ENCODE assay signal across 8 cellular contexts in the genomic region with DNA sequence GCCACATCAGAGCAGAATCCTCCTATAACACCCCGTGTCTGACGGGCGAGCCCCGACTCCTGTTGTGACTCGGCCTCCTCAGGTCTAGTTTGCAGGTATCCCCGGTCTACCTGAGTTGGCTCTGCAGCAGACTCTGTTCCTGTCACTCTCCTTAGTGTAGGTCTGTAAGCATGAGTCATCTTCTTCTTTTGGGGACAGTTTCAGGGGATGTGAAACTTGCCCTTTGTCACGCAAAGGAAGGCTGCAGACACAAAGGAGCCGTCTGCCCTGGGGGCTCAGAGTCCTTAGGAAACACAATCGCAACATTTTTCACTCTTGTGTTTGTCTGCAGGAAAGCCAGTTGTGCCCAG.
A peak's percentile ranks its signal among the peaks of the same experiment; 100 is the strongest.
DNase-seq lines count a peak whose midpoint lies in the region; ATAC-seq, FAIRE-seq and TF ChIP-seq lines count a peak whose summit lies in the region.

No MANE protein-coding gene starts in this region.

- peak overlapping the region; percentile 76 for H3K27ac ChIP-seq in GM12878 (ENCODE audit: control insufficient read depth, insufficient read depth)

- no peak overlapping the region; the same call in 1 of the 2 replicates for H3K4me3 ChIP-seq in GM12878

- peak; percentile 89 for ATAC-seq in GM18517 (IDR thresholded peaks at IDR 0.05; ENCODE audit: unreplicated experiment)
- ATAC-seq in GM12878, result peak; percentile 93
- ATAC-seq in stimulated activated effector memory CD8-positive, alpha-beta T cell treated with anti-CD3 and anti-CD28 coated beads, Interleukin-12 subunit alpha, Interleukin-12 subunit beta, amount 100 ng/mL, for 72 hours, result peak; percentile 88

- no peak for TF ChIP-seq POLR2A in GM12878 (IDR thresholded peaks at IDR 0.05; ENCODE audit: low read depth, low read length)

- CTCF ChIA-PET in GM12878 (lab: Yijun Ruan, JAX), result no interaction called here

- DNase-seq in HFFc6 (no peak), MV-4-11 (lab: John Stamatoyannopoulos, UW) (peak; percentile 96), GM12878 (ENCODE audit: low read depth, low spot score) (peak; percentile 74), HT-29 (ENCODE audit: low spot score) (no peak), kidney tubule cell (ENCODE audit: low spot score) (no peak), activated gamma-delta T cell treated with Interleukin-2 at 50 U/mL for 16 hours (no peak)
- no peak for DNase-seq in stimulated activated effector memory CD8-positive, alpha-beta T cell treated with anti-CD3 and anti-CD28 coated beads, Interleukin-12 subunit alpha, Interleukin-12 subunit beta, amount 100 ng/mL, for 72 hours (ENCODE audit: low spot score in 2 of 2)

- no peaks in the 10 kb centered on the region; a peak in 1 of 4 replicates for H3K36me3 ChIP-seq in GM12878 (ENCODE audit: control insufficient read depth in 2 of 2, insufficient read depth in 2 of 2, low read length in 1 of 2)

- in situ Hi-C loops in GM12878 (cut with MboI), result loop anchor here (10.0 to 25.0 kb wide), 3 partner anchors 59 to 1604 kb away; a partner anchor contains a TSS

- H3K4me1 ChIP-seq in GM12878 (ENCODE audit: control insufficient read depth, insufficient read depth, low read length), result peaks cover 29% of the 10 kb centered on the region

- no peak for TF ChIP-seq CTCF in HFFc6 (IDR thresholded peaks at IDR 0.05)
- TF ChIP-seq CTCF in GM12878 (IDR thresholded peaks at IDR 0.05 in 2 of 3, conservative IDR thresholded peaks at IDR 0.05 in 1 of 3; ENCODE audit: control insufficient read depth in 2 of 3, extremely low read depth in 1 of 3, insufficient read depth in 1 of 3, low read depth in 3 of 3, low read length in 3 of 3), result no peak

- H3K9me3 Mint-ChIP-seq in HFFc6, result no peaks in the 10 kb centered on the region
- no peaks in the 10 kb centered on the region for H3K9me3 Mint-ChIP-seq in stimulated activated effector memory CD8-positive, alpha-beta T cell treated with anti-CD3 and anti-CD28 coated beads, Interleukin-12 subunit alpha, Interleukin-12 subunit beta, amount 100 ng/mL, for 72 hours

- peaks cover 95% of the 10 kb centered on the region for H3K4me1 Mint-ChIP-seq in HFFc6 (ENCODE audit: low read depth)
- H3K4me1 Mint-ChIP-seq in stimulated activated effector memory CD8-positive, alpha-beta T cell treated with anti-CD3 and anti-CD28 coated beads, Interleukin-12 subunit alpha, Interleukin-12 subunit beta, amount 100 ng/mL, for 72 hours, result peaks cover 80% of the 10 kb centered on the region

- H3K27me3 Mint-ChIP-seq in HFFc6 (ENCODE audit: insufficient read depth), result peaks cover 35% of the 10 kb centered on the region

- no peak overlapping the region for H2AFZ ChIP-seq in GM12878 (ENCODE audit: control insufficient read depth, low read depth, low read length)

- peak; percentile 76 to 97; a peak in 3 of 4 replicates for TF ChIP-seq EP300 in GM12878 (IDR thresholded peaks at IDR 0.05; ENCODE audit: borderline replicate concordance in 1 of 2, control insufficient read depth in 1 of 2, low read depth in 2 of 2, low read length in 2 of 2)

- WGBS in GM12878 (ENCODE audit: insufficient coverage, insufficient replicate concordance, low lambda C conversion rate, missing lambda C conversion rate), result 2% methylated on average over 9 of the region's 9 CpGs

- no peaks in the 10 kb centered on the region for H3K79me2 ChIP-seq in GM12878 (ENCODE audit: control insufficient read depth, insufficient read depth, low read length)

- FAIRE-seq in GM12878 (lab: Jason Lieb, UNC), result peak; percentile 96

- H3K27me3 ChIP-seq in GM12878 (replicated peaks in 1 of 2; ENCODE audit: control insufficient read depth in 2 of 2, insufficient read depth in 2 of 2, low read length in 1 of 2), result no peaks in the 10 kb centered on the region; a peak in 1 of 4 replicates

- H4K20me1 ChIP-seq in GM12878 (ENCODE audit: control insufficient read depth, insufficient read depth), result no peaks in the 10 kb centered on the region

- TF ChIP-seq RAD21 in GM12878 (IDR thresholded peaks at IDR 0.05; ENCODE audit: insufficient read depth, low read depth, low read length), result no peak; the same call in 1 of the 2 replicates

- POLR2A ChIA-PET in GM12878 (lab: Charles Lee), result no interaction called here

- BruUV-seq in GM12878 (replicated peaks; lab: Mats Ljungman, UMichigan), result no TSS peak

- RAD21 ChIA-PET in GM12878 (lab: Charles Lee; ENCODE audit: unreplicated experiment), result interaction anchor here (1.1 to 1.4 kb wide), 2 partner anchors 19 to 120 kb away, joined by 3 read pairs; no protein-coding TSS in a partner anchor

- no peak overlapping the region for H3K9ac ChIP-seq in GM12878 (ENCODE audit: control insufficient read depth, insufficient read depth, low read length)

- H3K4me3 Mint-ChIP-seq in HFFc6, result peak overlapping the region; percentile 31
- H3K4me3 Mint-ChIP-seq in stimulated activated effector memory CD8-positive, alpha-beta T cell treated with anti-CD3 and anti-CD28 coated beads, Interleukin-12 subunit alpha, Interleukin-12 subunit beta, amount 100 ng/mL, for 72 hours, result peak overlapping the region; percentile 59

- intact Hi-C loops in GM12878 (cut with micrococcal nuclease; ENCODE audit: unreplicated experiment), result loop anchor here (1.0 to 5.0 kb wide), 5 partner anchors 20 to 224 kb away; no protein-coding TSS in a partner anchor

- no peaks in the 10 kb centered on the region for H3K9me3 ChIP-seq in GM12878 (replicated peaks; ENCODE audit: control insufficient read depth, insufficient read depth, low read length)

- peak overlapping the region; percentile 86 for H3K27ac Mint-ChIP-seq in HFFc6
- peak overlapping the region; percentile 83 for H3K27ac Mint-ChIP-seq in stimulated activated effector memory CD8-positive, alpha-beta T cell treated with anti-CD3 and anti-CD28 coated beads, Interleukin-12 subunit alpha, Interleukin-12 subunit beta, amount 100 ng/mL, for 72 hours

- H3K36me3 Mint-ChIP-seq in HFFc6 (ENCODE audit: low read depth), result peaks cover 84% of the 10 kb centered on the region
- peaks cover 100% of the 10 kb centered on the region for H3K36me3 Mint-ChIP-seq in stimulated activated effector memory CD8-positive, alpha-beta T cell treated with anti-CD3 and anti-CD28 coated beads, Interleukin-12 subunit alpha, Interleukin-12 subunit beta, amount 100 ng/mL, for 72 hours

- H3K4me2 ChIP-seq in GM12878 (ENCODE audit: control insufficient read depth, insufficient read depth), result peak overlapping the region; percentile 81

- SMC1A ChIA-PET in GM12878 (lab: Charles Lee; ENCODE audit: uncharacterized antibody, unreplicated experiment), result interaction anchor here (1.0 to 1.8 kb wide), 3 partner anchors 20 to 48 kb away, joined by 3 to 4 read pairs (median 4); no protein-coding TSS in a partner anchor

TF ChIP-seq in GM12878, 131 proteins besides CTCF, POLR2A, EP300 and RAD21 (continues in another document):
- TF ChIP-seq ATF7 (IDR thresholded peaks at IDR 0.05; ENCODE audit: low read depth) (peak; percentile 81), YY1 (IDR thresholded peaks at IDR 0.05; ENCODE audit: low read depth, low read length) (peak; percentile 46; the same call in 1 of the 2 replicates), BHLHE40 (IDR thresholded peaks at IDR 0.05; ENCODE audit: borderline replicate concordance in 1 of 2, low read depth in 2 of 2, low read length in 1 of 2) (peak in 1 of 2 experiments; percentile 46; a peak in 2 of 4 replicates), IKZF2 (IDR thresholded peaks at IDR 0.05) (peak; percentile 87), BRCA1 (IDR thresholded peaks at IDR 0.05; ENCODE audit: low read depth, low read length) (no peak), EED (IDR thresholded peaks at IDR 0.05; ENCODE audit: low read depth) (peak; percentile 98), CBX3 (IDR thresholded peaks at IDR 0.05; ENCODE audit: borderline replicate concordance, low read depth) (no peak), PAX8 (IDR thresholded peaks at IDR 0.05) (no peak), SIX5 (IDR thresholded peaks at IDR 0.05; ENCODE audit: low read depth, low read length, severe bottlenecking) (no peak), CHD2 (IDR thresholded peaks at IDR 0.05; ENCODE audit: borderline replicate concordance, low read depth, low read length) (peak; percentile 67; the same call in 1 of the 2 replicates), MTA3 (IDR thresholded peaks at IDR 0.05; ENCODE audit: borderline replicate concordance, low read length) (peak; percentile 92), DPF2 (IDR thresholded peaks at IDR 0.05) (peak; percentile 99)
- TF ChIP-seq, protein P1, sequence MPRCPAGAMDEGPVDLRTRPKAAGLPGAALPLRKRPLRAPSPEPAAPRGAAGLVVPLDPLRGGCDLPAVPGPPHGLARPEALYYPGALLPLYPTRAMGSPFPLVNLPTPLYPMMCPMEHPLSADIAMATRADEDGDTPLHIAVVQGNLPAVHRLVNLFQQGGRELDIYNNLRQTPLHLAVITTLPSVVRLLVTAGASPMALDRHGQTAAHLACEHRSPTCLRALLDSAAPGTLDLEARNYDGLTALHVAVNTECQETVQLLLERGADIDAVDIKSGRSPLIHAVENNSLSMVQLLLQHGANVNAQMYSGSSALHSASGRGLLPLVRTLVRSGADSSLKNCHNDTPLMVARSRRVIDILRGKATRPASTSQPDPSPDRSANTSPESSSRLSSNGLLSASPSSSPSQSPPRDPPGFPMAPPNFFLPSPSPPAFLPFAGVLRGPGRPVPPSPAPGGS (IDR thresholded peaks at IDR 0.05; ENCODE audit: borderline replicate concordance, insufficient read depth, low read depth, low read length, poor library complexity, severe bottlenecking), result peak; percentile 80
- TF ChIP-seq, protein P2, sequence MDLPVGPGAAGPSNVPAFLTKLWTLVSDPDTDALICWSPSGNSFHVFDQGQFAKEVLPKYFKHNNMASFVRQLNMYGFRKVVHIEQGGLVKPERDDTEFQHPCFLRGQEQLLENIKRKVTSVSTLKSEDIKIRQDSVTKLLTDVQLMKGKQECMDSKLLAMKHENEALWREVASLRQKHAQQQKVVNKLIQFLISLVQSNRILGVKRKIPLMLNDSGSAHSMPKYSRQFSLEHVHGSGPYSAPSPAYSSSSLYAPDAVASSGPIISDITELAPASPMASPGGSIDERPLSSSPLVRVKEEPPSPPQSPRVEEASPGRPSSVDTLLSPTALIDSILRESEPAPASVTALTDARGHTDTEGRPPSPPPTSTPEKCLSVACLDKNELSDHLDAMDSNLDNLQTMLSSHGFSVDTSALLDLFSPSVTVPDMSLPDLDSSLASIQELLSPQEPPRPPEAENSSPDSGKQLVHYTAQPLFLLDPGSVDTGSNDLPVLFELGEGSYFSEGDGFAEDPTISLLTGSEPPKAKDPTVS (IDR thresholded peaks at IDR 0.05; ENCODE audit: low read depth, low read length), result no peak
- TF ChIP-seq, protein P3, sequence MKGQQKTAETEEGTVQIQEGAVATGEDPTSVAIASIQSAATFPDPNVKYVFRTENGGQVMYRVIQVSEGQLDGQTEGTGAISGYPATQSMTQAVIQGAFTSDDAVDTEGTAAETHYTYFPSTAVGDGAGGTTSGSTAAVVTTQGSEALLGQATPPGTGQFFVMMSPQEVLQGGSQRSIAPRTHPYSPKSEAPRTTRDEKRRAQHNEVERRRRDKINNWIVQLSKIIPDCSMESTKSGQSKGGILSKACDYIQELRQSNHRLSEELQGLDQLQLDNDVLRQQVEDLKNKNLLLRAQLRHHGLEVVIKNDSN (IDR thresholded peaks at IDR 0.05; ENCODE audit: borderline replicate concordance, extremely low read length, insufficient read depth, low read depth, low read length), result no peak

Comparison
In these comparisons a context has a peak if more than half of its experiments do, and no peak if none do; other contexts are left out.
1. DNase-seq: peak in MV-4-11 (single experiment) and GM12878 (single experiment); none in HFFc6 (single experiment), stimulated activated effector memory CD8-positive, alpha-beta T cell treated with anti-CD3 and anti-CD28 coated beads, Interleukin-12 subunit alpha, Interleukin-12 subunit beta, amount 100 ng/mL, for 72 hours (0 of 2), HT-29 (single experiment), kidney tubule cell (single experiment) and activated gamma-delta T cell treated with Interleukin-2 at 50 U/mL for 16 hours (single experiment).
2. Peak in every context shown above with its lines, with median percentiles within 50 percentile points of each other: ATAC-seq.